ENCODE assay signal across 34 cellular contexts in genomic region chr12:91373086-91373485, GRCh38.
"Had no signal": no experiment of that assay in that cellular context is flagged by ENCODE, and none has a peak within 500 bp of the region (broad histone marks: within the 10 kb centered on the region; RNA-seq: fewer than 3 reads in every experiment).

No MANE protein-coding gene starts in this region.

- DNase-seq: Karpas-422, Kasumi-1, MG63, MM.1S, MV-4-11, NCI-H1048, NCI-H1092, NCI-H1092 treated with DMSO at 0.1 percent for 48 hours, NCI-H1105, NCI-H1105 treated with DMSO at 0.1 percent for 48 hours, NCI-H1417, NCI-H1417 treated with DMSO at 0.1 percent for 48 hours, NCI-H1436, NCI-H1436 treated with DMSO at 0.1 percent for 48 hours, NCI-H146, NCI-H1694, NCI-H1694 treated with DMSO at 0.1 percent for 48 hours, NCI-H187, NCI-H187 treated with DMSO at 0.1 percent for 48 hours, NCI-H1930, NCI-H2029, NCI-H2029 treated with DMSO at 0.1 percent for 48 hours, NCI-H2081, NCI-H2081 treated with DMSO at 0.1 percent for 48 hours, NCI-H2107, NCI-H2227 treated with DMSO at 0.1 percent for 48 hours, NCI-H226, NCI-H345, NCI-H446, NCI-H446 treated with DMSO at 0.1 percent for 48 hours, NCI-H510A, NCI-H510A treated with DMSO at 0.1 percent for 48 hours, NCI-H524, NCI-H524 treated with DMSO at 0.1 percent for 48 hours had no signal

- H3K4me3 ChIP-seq: MG63 had no signal

- H3K36me3 ChIP-seq: MG63 had no signal

- H3K27me3 ChIP-seq: MG63 had no signal

- H3K9me3 ChIP-seq: MG63 had no signal
